Comparison of ENCODE assay signal across 8 cellular contexts in the genomic region with DNA sequence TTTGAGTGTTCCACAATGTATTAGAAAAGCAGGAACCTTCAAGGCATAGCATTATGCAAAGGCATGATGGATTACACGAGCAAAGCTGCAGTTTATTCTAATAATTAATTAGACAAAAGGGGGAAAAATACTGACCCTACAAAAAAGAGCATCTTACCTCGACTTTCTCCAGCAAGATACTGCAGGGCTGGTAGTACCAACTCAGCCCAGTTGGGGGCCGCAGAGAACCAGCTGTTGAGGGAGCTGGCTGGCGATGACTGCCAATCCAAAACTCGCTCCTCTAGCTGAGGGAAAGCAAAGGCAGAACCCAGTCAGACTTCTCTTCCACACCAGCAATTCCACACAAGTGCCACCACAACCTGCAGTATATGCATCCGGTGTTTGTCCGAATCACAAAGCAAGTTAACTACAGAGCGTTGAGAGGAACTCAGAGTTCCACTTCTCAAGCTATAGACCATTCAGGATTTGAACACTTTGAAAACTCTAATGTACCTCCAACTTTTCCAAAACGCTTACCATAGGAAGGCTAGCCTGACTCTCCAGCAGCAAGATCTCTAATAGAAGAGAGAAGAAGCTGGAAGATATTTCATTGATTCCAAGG. TPM values are rescaled to one million over a fixed set of nuclear protein-coding genes. Genes with fewer than 3 reads are reported as not detected.
A peak's percentile ranks its signal among the peaks of the same experiment; 100 is the strongest.
DNase-seq lines count a peak whose midpoint lies in the region; ATAC-seq and TF ChIP-seq lines count a peak whose summit lies in the region.

No MANE protein-coding gene starts in this region.

- DNase-seq in NOMO-1 treated with DMSO at 0.1 percent for 48 hours (lab: John Stamatoyannopoulos, UW; ENCODE audit: unreplicated experiment) (peak; percentile 4), NOMO-1 treated with dmso at 0.1 percent for 144 hours (lab: John Stamatoyannopoulos, UW; ENCODE audit: unreplicated experiment) (no peak), body of pancreas (peak in 2 of 4 donors; percentile 21 to 31), mesendoderm (peak; percentile 53), NCI-H1436 (lab: John Stamatoyannopoulos, UW) (no peak)

- no peak overlapping the region for H3K27ac ChIP-seq in body of pancreas
- H3K27ac ChIP-seq in mesendoderm (ENCODE audit: low read depth, low read length): no peak overlapping the region

- H3K27me3 ChIP-seq in body of pancreas: no peaks in the 10 kb centered on the region
- no peaks in the 10 kb centered on the region for H3K27me3 ChIP-seq in mesendoderm (ENCODE audit: insufficient read depth, low read length, poor library complexity)

- H3K9ac ChIP-seq in mesendoderm (ENCODE audit: low read length): no peak overlapping the region

- no peak overlapping the region for H3K23ac ChIP-seq in mesendoderm (ENCODE audit: low read length)

- no peak overlapping the region for H2BK15ac ChIP-seq in mesendoderm (replicated peaks; ENCODE audit: low read depth)

- ATAC-seq in HG02981 (IDR thresholded peaks at IDR 0.05; ENCODE audit: unreplicated experiment) (peak; percentile 79), SK-N-SH treated with all-trans-retinoic acid at 6 μM for 48 hours (peak; percentile 93), body of pancreas (no peak), GM21737 (IDR thresholded peaks at IDR 0.05; ENCODE audit: unreplicated experiment) (no peak)

- H3K4ac ChIP-seq in mesendoderm (ENCODE audit: low read depth, low read length): no peak overlapping the region

- H2AK5ac ChIP-seq in mesendoderm (ENCODE audit: low read length): no peak overlapping the region

- H3K18ac ChIP-seq in mesendoderm (ENCODE audit: low read length): no peak overlapping the region

- H3K4me3 ChIP-seq in body of pancreas (no peak overlapping the region), mesendoderm (ENCODE audit: low read length) (no peak overlapping the region)

- TF ChIP-seq CTCF in body of pancreas (IDR thresholded peaks at IDR 0.05): peak in 6 of 7 experiments; percentile 10 to 43 (median 25)

- H3K79me1 ChIP-seq in mesendoderm (ENCODE audit: low read length): no peaks in the 10 kb centered on the region

- H3K4me1 ChIP-seq in body of pancreas: no peaks in the 10 kb centered on the region
- H3K4me1 ChIP-seq in mesendoderm (ENCODE audit: control insufficient read depth, low read depth, low read length): no peaks in the 10 kb centered on the region

- H2BK120ac ChIP-seq in mesendoderm (ENCODE audit: low read depth, low read length): no peak overlapping the region

- no peak overlapping the region for H2BK5ac ChIP-seq in mesendoderm (ENCODE audit: low read length)

- WGBS in body of pancreas, 2 donors: 64 to 77% methylated on average over 9 of the region's 9 CpGs
- no CpG with 5 or more reads among the region's 9 CpGs for WGBS in mesendoderm (ENCODE audit: extremely low coverage, insufficient coverage, low lambda C conversion rate)

- H3K79me2 ChIP-seq in mesendoderm (ENCODE audit: control insufficient read depth, insufficient read depth, low read length): no peaks in the 10 kb centered on the region

- no peak overlapping the region for H3K56ac ChIP-seq in mesendoderm (ENCODE audit: low read length)

- TF ChIP-seq POLR2A in body of pancreas (IDR thresholded peaks at IDR 0.05): no peak

- intact Hi-C loops in body of pancreas (cut with DNase I): no loop called here

- H3K9me3 ChIP-seq in body of pancreas: no peaks in the 10 kb centered on the region

- H3K36me3 ChIP-seq in body of pancreas (replicated peaks in 1 of 2; ENCODE audit: insufficient read depth in 1 of 2, low read depth in 2 of 2): peaks cover 27 to 53% of the 10 kb centered on the region in 2 donors
- H3K36me3 ChIP-seq in mesendoderm (ENCODE audit: control insufficient read depth, insufficient read depth, low read length): peaks cover 23% of the 10 kb centered on the region

- no peak overlapping the region for H4K5ac ChIP-seq in mesendoderm (ENCODE audit: low read length)

- H4K8ac ChIP-seq in mesendoderm (ENCODE audit: low read depth, low read length): no peak overlapping the region

- no peak overlapping the region for H3K4me2 ChIP-seq in mesendoderm (ENCODE audit: low read length)

TF ChIP-seq in SK-N-SH treated with all-trans-retinoic acid at 6 μM for 48 hours, 23 proteins besides CTCF, POLR2A, EP300 and RAD21:
- no peak for TF ChIP-seq PPARA (CRISPR knock-in tag; IDR thresholded peaks at IDR 0.05; ENCODE audit: borderline replicate concordance)
- TF ChIP-seq, protein P1, sequence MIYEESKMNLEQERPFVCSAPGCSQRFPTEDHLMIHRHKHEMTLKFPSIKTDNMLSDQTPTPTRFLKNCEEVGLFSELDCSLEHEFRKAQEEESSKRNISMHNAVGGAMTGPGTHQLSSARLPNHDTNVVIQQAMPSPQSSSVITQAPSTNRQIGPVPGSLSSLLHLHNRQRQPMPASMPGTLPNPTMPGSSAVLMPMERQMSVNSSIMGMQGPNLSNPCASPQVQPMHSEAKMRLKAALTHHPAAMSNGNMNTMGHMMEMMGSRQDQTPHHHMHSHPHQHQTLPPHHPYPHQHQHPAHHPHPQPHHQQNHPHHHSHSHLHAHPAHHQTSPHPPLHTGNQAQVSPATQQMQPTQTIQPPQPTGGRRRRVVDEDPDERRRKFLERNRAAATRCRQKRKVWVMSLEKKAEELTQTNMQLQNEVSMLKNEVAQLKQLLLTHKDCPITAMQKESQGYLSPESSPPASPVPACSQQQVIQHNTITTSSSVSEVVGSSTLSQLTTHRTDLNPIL (CRISPR knock-in tag; IDR thresholded peaks at IDR 0.05; ENCODE audit: low read depth): no peak
- TF ChIP-seq ISL1 (CRISPR knock-in tag; IDR thresholded peaks at IDR 0.05): no peak
- no peak for TF ChIP-seq OSR1 (CRISPR knock-in tag; IDR thresholded peaks at IDR 0.05)
- TF ChIP-seq SNAI2 (CRISPR knock-in tag; IDR thresholded peaks at IDR 0.05): no peak
- TF ChIP-seq ARNTL (CRISPR knock-in tag; IDR thresholded peaks at IDR 0.05; ENCODE audit: borderline replicate concordance, low read depth): no peak
- no peak for TF ChIP-seq CSDC2 (CRISPR knock-in tag; IDR thresholded peaks at IDR 0.05)
- TF ChIP-seq, protein P2, sequence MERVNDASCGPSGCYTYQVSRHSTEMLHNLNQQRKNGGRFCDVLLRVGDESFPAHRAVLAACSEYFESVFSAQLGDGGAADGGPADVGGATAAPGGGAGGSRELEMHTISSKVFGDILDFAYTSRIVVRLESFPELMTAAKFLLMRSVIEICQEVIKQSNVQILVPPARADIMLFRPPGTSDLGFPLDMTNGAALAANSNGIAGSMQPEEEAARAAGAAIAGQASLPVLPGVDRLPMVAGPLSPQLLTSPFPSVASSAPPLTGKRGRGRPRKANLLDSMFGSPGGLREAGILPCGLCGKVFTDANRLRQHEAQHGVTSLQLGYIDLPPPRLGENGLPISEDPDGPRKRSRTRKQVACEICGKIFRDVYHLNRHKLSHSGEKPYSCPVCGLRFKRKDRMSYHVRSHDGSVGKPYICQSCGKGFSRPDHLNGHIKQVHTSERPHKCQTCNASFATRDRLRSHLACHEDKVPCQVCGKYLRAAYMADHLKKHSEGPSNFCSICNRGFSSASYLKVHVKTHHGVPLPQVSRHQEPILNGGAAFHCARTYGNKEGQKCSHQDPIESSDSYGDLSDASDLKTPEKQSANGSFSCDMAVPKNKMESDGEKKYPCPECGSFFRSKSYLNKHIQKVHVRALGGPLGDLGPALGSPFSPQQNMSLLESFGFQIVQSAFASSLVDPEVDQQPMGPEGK (CRISPR knock-in tag; IDR thresholded peaks at IDR 0.05; ENCODE audit: borderline replicate concordance): no peak
- TF ChIP-seq, protein P3, sequence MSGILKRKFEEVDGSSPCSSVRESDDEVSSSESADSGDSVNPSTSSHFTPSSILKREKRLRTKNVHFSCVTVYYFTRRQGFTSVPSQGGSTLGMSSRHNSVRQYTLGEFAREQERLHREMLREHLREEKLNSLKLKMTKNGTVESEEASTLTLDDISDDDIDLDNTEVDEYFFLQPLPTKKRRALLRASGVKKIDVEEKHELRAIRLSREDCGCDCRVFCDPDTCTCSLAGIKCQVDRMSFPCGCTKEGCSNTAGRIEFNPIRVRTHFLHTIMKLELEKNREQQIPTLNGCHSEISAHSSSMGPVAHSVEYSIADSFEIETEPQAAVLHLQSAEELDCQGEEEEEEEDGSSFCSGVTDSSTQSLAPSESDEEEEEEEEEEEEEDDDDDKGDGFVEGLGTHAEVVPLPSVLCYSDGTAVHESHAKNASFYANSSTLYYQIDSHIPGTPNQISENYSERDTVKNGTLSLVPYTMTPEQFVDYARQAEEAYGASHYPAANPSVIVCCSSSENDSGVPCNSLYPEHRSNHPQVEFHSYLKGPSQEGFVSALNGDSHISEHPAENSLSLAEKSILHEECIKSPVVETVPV (CRISPR knock-in tag; IDR thresholded peaks at IDR 0.05): no peak
- no peak for TF ChIP-seq BACH2 (CRISPR knock-in tag; IDR thresholded peaks at IDR 0.05; ENCODE audit: borderline replicate concordance)
- TF ChIP-seq, protein P4, sequence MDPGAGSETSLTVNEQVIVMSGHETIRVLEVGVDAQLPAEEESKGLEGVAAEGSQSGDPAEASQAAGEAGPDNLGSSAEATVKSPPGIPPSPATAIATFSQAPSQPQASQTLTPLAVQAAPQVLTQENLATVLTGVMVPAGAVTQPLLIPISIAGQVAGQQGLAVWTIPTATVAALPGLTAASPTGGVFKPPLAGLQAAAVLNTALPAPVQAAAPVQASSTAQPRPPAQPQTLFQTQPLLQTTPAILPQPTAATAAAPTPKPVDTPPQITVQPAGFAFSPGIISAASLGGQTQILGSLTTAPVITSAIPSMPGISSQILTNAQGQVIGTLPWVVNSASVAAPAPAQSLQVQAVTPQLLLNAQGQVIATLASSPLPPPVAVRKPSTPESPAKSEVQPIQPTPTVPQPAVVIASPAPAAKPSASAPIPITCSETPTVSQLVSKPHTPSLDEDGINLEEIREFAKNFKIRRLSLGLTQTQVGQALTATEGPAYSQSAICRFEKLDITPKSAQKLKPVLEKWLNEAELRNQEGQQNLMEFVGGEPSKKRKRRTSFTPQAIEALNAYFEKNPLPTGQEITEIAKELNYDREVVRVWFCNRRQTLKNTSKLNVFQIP (CRISPR knock-in tag; IDR thresholded peaks at IDR 0.05; ENCODE audit: borderline replicate concordance, low read depth): no peak

RNA-seq across cellular contexts. Expression of a gene that starts 13.7 kb away (rescaled TPM):
- 10 to 100 TPM; 29.8 to 31.6 TPM for total RNA-seq in body of pancreas
- 16.5 TPM for polyA plus RNA-seq in mesendoderm (2013, experiment 1 of 2)
- polyA plus RNA-seq in mesendoderm (2013, experiment 2 of 2): 16.3 TPM

Comparison
In these comparisons a context has a peak if more than half of its experiments do, and no peak if none do; other contexts are left out.
1. DNase-seq: peak in NOMO-1 treated with DMSO at 0.1 percent for 48 hours (single experiment) and mesendoderm (single experiment); none in NOMO-1 treated with dmso at 0.1 percent for 144 hours (single experiment) and NCI-H1436 (single experiment).
2. ATAC-seq: peak in HG02981 (single experiment) and SK-N-SH treated with all-trans-retinoic acid at 6 μM for 48 hours (single experiment); none in body of pancreas (single experiment) and GM21737 (single experiment).